Comparison of ENCODE assay signal across 11 cellular contexts in the genomic region with DNA sequence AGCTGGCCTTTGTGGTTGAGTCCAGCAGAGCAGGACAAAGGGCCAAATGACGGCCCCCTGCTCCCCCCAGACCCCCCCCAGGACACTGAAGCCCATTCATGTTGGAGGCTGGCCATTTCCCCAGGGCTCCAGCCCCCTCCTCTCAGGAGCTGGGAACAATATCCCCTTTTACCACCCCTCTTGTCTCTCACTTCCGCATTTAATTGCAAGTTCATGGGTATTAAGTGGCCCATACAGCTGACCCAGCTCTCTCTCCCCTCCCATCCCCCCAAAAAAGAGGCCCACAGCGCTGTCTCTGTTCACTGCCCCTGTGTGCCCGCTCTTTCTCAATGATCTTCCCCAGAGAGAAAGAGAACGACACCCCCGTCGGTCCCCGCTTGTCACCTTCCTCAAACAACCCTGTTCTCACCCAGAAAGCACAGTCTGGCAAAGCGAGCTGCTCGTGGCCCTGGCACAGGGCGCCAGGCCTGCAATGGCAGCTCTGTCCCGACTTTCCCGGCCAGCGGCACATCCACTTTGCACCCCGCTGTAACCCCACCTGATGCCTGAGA. TPM values are rescaled to one million over a fixed set of nuclear protein-coding genes. Genes with fewer than 3 reads are reported as not detected.
DNase-seq lines count a peak whose midpoint lies in the region; ATAC-seq and TF ChIP-seq lines count a peak whose summit lies in the region.
"Had no signal": no experiment of that assay in that cellular context is flagged by ENCODE, and none has a peak within 500 bp of the region (broad histone marks: within the 10 kb centered on the region; RNA-seq: fewer than 3 reads in every experiment).

No MANE protein-coding gene starts in this region.

- no peaks in the 10 kb centered on the region for H3K9me3 ChIP-seq in left lung
- H3K9me3 ChIP-seq in HAP-1: no peaks in the 10 kb centered on the region
- H3K9me3 ChIP-seq: SJSA1 had no signal

- no peaks in the 10 kb centered on the region for H3K9me3 Mint-ChIP-seq in central memory CD8-positive, alpha-beta T cell

- H3K27ac ChIP-seq in left lung: peak overlapping the region in 1 of 2 donors; percentile 62
- H3K27ac ChIP-seq in substantia nigra (ENCODE audit: low read depth, low read length, poor library complexity, severe bottlenecking): peak overlapping the region; percentile 54
- H3K27ac ChIP-seq: parathyroid adenoma, SJSA1 had no signal

- in situ Hi-C loops in HAP-1 (cut with MboI; ENCODE audit: low sequenced_read_pairs): no loop called here

- ATAC-seq in central memory CD8-positive, alpha-beta T cell (replicated peaks; ENCODE audit: extremely low read depth, poor library complexity, severe bottlenecking): no peak
- ATAC-seq in left lung: peak; percentile 70

- H3K27me3 ChIP-seq in left lung: peaks cover 0 to 48% of the 10 kb centered on the region in 2 donors
- H3K27me3 ChIP-seq in HAP-1 (ENCODE audit: low read depth): no peaks in the 10 kb centered on the region
- H3K27me3 ChIP-seq: SJSA1 had no signal

- H3K4me1 ChIP-seq in left lung (peaks cover 0 to 86% of the 10 kb centered on the region in 2 donors), HAP-1 (no peaks in the 10 kb centered on the region)
- H3K4me1 ChIP-seq: parathyroid adenoma, SJSA1 had no signal

- peak overlapping the region; percentile 88 for H3K27ac Mint-ChIP-seq in central memory CD8-positive, alpha-beta T cell (ENCODE audit: low read depth)

- no peak for TF ChIP-seq CTCF in left lung (IDR thresholded peaks at IDR 0.05)

- H3K4me3 ChIP-seq in left lung (no peak overlapping the region), HAP-1 (no peak overlapping the region)
- H3K4me3 ChIP-seq: SJSA1 had no signal

- no peaks in the 10 kb centered on the region for H3K36me3 ChIP-seq in left lung
- H3K36me3 ChIP-seq in HAP-1 (replicated peaks): no peaks in the 10 kb centered on the region
- H3K36me3 ChIP-seq: SJSA1 had no signal

- H3K27me3 Mint-ChIP-seq in central memory CD8-positive, alpha-beta T cell: no peaks in the 10 kb centered on the region

- DNase-seq in NOMO-1 treated with dmso at 0.1 percent for 144 hours (lab: John Stamatoyannopoulos, UW; ENCODE audit: unreplicated experiment) (peak; percentile 56), left lung (peak; percentile 58 to 83), substantia nigra (lab: John Stamatoyannopoulos, UW) (peak in 47 of 49 donors; percentile 44 to 92 (median 78)), NCI-H146 treated with DMSO at 0.1 percent for 48 hours (lab: John Stamatoyannopoulos, UW; ENCODE audit: unreplicated experiment) (no peak), HAP-1 (ENCODE audit: low spot score in 2 of 2) (no peak), cerebellar nuclear complex (lab: John Stamatoyannopoulos, UW) (no peak)
- no peak for DNase-seq in central memory CD8-positive, alpha-beta T cell (ENCODE audit: low spot score in 2 of 2)
- DNase-seq: central memory CD4-positive, alpha-beta T cell; GDM1 had no signal

- peaks cover 73% of the 10 kb centered on the region for H3K4me1 Mint-ChIP-seq in central memory CD8-positive, alpha-beta T cell

- H3K4me3 Mint-ChIP-seq in central memory CD8-positive, alpha-beta T cell: no peak overlapping the region

- H3K36me3 Mint-ChIP-seq in central memory CD8-positive, alpha-beta T cell (ENCODE audit: insufficient read depth): peaks cover 12% of the 10 kb centered on the region

- intact Hi-C loops in left lung (cut with DNase I): no loop called here

RNA-seq across cellular contexts. Expression of gene PREX1, which starts 30.4 kb away (rescaled TPM):
- total RNA-seq in left lung: 100 to 1,000 TPM in 1 of 2 donors, 10 to 100 TPM in 1; 40.6 to 111 TPM

Comparison
In these comparisons a context has a peak if more than half of its experiments do, and no peak if none do; other contexts are left out.
1. DNase-seq: peak in NOMO-1 treated with dmso at 0.1 percent for 144 hours (single experiment), left lung (2 of 2) and substantia nigra (47 of 49); none in central memory CD8-positive, alpha-beta T cell (0 of 2), NCI-H146 treated with DMSO at 0.1 percent for 48 hours (single experiment), HAP-1 (0 of 2) and cerebellar nuclear complex (0 of 2).